In the genomic region with DNA sequence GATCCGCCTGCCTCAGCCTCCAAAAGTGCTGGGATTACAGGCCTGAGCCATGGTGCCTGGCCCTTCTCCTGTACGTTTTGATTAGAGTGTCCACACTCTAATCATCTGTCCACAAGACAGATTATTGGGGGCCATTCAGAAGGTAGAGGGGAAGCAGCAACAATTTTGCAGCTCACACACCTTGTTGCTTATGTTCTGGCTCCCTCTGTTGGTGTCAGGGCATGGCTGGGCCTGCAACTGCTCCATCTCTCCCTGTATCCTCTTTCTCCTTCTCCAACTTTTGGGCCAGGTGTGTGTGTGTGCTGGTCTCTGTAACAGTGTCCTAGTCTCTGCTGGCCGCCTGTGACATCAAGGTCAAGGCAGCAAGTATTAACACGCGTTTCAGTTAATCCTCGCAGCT, we compare ENCODE assay signal across 14 cellular contexts.
A peak's percentile ranks its signal among the peaks of the same experiment; 100 is the strongest.
DNase-seq lines count a peak whose midpoint lies in the region; ATAC-seq and TF ChIP-seq lines count a peak whose summit lies in the region.
"Had no signal": no experiment of that assay in that cellular context is flagged by ENCODE, and none has a peak within 500 bp of the region (broad histone marks: within the 10 kb centered on the region; RNA-seq: fewer than 3 reads in every experiment).

No MANE protein-coding gene starts in this region.

- H3F3A ChIP-seq in neural cell (ENCODE audit: insufficient read depth, low read length, poor library complexity, severe bottlenecking), result no peaks in the 10 kb centered on the region

- H3K4me1 Mint-ChIP-seq in activated T-helper 1 cell treated with anti-CD3 and anti-CD28 coated beads, Interleukin-12 subunit alpha, Interleukin-12 subunit beta, Interleukin-2, Interleukin-4 antibody, amounts not matched to agents 30 ng/mL and 10 ng/mL and 1 ng/mL, durations not matched to agents 14 hours and 24 hours and 36 hours (ENCODE audit: low read depth), result no peaks in the 10 kb centered on the region

- intact Hi-C loops in activated T-helper 1 cell treated with anti-CD3 and anti-CD28 coated beads, Interleukin-12 subunit alpha, Interleukin-12 subunit beta, Interleukin-2, Interleukin-4 antibody, amounts not matched to agents 30 ng/mL and 10 ng/mL and 1 ng/mL, durations not matched to agents 14 hours and 24 hours and 36 hours (cut with micrococcal nuclease), result loop anchor here (5.0 to 10.0 kb wide), 2 partner anchors 519 to 772 kb away; no protein-coding TSS in a partner anchor

- no peak overlapping the region for H3K9ac ChIP-seq in neural cell (ENCODE audit: low read length)

- H2AFZ ChIP-seq in neural cell (ENCODE audit: low read depth, low read length), result no peak overlapping the region

- no peak for ATAC-seq in GM19455 (IDR thresholded peaks at IDR 0.05; ENCODE audit: unreplicated experiment)
- ATAC-seq: A549 had no signal

- H3K79me2 ChIP-seq in neural cell (replicated peaks; ENCODE audit: insufficient read depth, low read length), result no peaks in the 10 kb centered on the region

- no peak overlapping the region for H3K27ac Mint-ChIP-seq in activated T-helper 1 cell treated with anti-CD3 and anti-CD28 coated beads, Interleukin-12 subunit alpha, Interleukin-12 subunit beta, Interleukin-2, Interleukin-4 antibody, amounts not matched to agents 30 ng/mL and 10 ng/mL and 1 ng/mL, durations not matched to agents 14 hours and 24 hours and 36 hours
- H3K27ac Mint-ChIP-seq: activated naive CD8-positive, alpha-beta T cell treated with anti-CD3 and anti-CD28 coated beads for 36 hours; memory B cell; stimulated activated naive CD8-positive, alpha-beta T cell treated with anti-CD3 and anti-CD28 coated beads, Interleukin-15, Interleukin-2, amounts not matched to agents 100 ng/mL and 50 ng/mL, for 24 hours had no signal

- H3K27me3 ChIP-seq in neural cell (ENCODE audit: insufficient read depth, low read depth, low read length), result no peaks in the 10 kb centered on the region
- H3K27me3 ChIP-seq: esophagus muscularis mucosa had no signal

- H3K36me3 Mint-ChIP-seq in activated T-helper 1 cell treated with anti-CD3 and anti-CD28 coated beads, Interleukin-12 subunit alpha, Interleukin-12 subunit beta, Interleukin-2, Interleukin-4 antibody, amounts not matched to agents 30 ng/mL and 10 ng/mL and 1 ng/mL, durations not matched to agents 14 hours and 24 hours and 36 hours (ENCODE audit: low read depth), result no peaks in the 10 kb centered on the region
- H3K36me3 Mint-ChIP-seq: activated naive CD8-positive, alpha-beta T cell treated with anti-CD3 and anti-CD28 coated beads for 36 hours; memory B cell had no signal

- no peak overlapping the region for H3K4me3 Mint-ChIP-seq in activated T-helper 1 cell treated with anti-CD3 and anti-CD28 coated beads, Interleukin-12 subunit alpha, Interleukin-12 subunit beta, Interleukin-2, Interleukin-4 antibody, amounts not matched to agents 30 ng/mL and 10 ng/mL and 1 ng/mL, durations not matched to agents 14 hours and 24 hours and 36 hours
- H3K4me3 Mint-ChIP-seq: activated naive CD8-positive, alpha-beta T cell treated with anti-CD3 and anti-CD28 coated beads for 36 hours; memory B cell; stimulated activated naive CD8-positive, alpha-beta T cell treated with anti-CD3 and anti-CD28 coated beads, Interleukin-15, Interleukin-2, amounts not matched to agents 100 ng/mL and 50 ng/mL, for 24 hours had no signal

- no peak overlapping the region for H3K4me3 ChIP-seq in astrocyte of the cerebellum (ENCODE audit: low read depth, low read length)
- no peak overlapping the region for H3K4me3 ChIP-seq in neural cell (ENCODE audit: low read length)
- H3K4me3 ChIP-seq: A549, esophagus muscularis mucosa had no signal

- TF ChIP-seq CTCF in astrocyte of the cerebellum (IDR thresholded peaks at IDR 0.05; ENCODE audit: low read depth, low read length, missing control alignments), result peak; percentile 49
- peak; percentile 54 for TF ChIP-seq CTCF in neural cell (IDR thresholded peaks at IDR 0.05; ENCODE audit: poor library complexity, severe bottlenecking)

- TF ChIP-seq EP300 in Ishikawa (IDR thresholded peaks at IDR 0.05; ENCODE audit: borderline replicate concordance) (no peak), neural cell (conservative IDR thresholded peaks at IDR 0.05; ENCODE audit: poor library complexity, severe bottlenecking) (no peak)

- H4K20me1 ChIP-seq in neural cell (ENCODE audit: insufficient read depth), result no peaks in the 10 kb centered on the region

- H3K9me3 ChIP-seq in neural cell (ENCODE audit: low read length), result no peaks in the 10 kb centered on the region
- H3K9me3 ChIP-seq: A549, esophagus muscularis mucosa had no signal

- H3K9me2 ChIP-seq in neural cell (ENCODE audit: insufficient read depth, low read length), result no peaks in the 10 kb centered on the region

- no peak overlapping the region for H3K27ac ChIP-seq in neural cell (ENCODE audit: low read length)
- H3K27ac ChIP-seq: A549, esophagus muscularis mucosa had no signal

- H3K4me2 ChIP-seq in neural cell (ENCODE audit: low read length), result no peak overlapping the region
- H3K4me2 ChIP-seq: A549 had no signal

- peak; percentile 19 for DNase-seq in NCI-H1092 treated with DMSO at 0.1 percent for 48 hours (lab: John Stamatoyannopoulos, UW)
- DNase-seq in NCI-H1092 (lab: John Stamatoyannopoulos, UW), result no peak
- DNase-seq in astrocyte of the cerebellum (ENCODE audit: low read depth), result no peak
- DNase-seq in activated T-helper 1 cell treated with anti-CD3 and anti-CD28 coated beads, Interleukin-12 subunit alpha, Interleukin-12 subunit beta, Interleukin-2, Interleukin-4 antibody, amounts not matched to agents 30 ng/mL and 10 ng/mL and 1 ng/mL, durations not matched to agents 14 hours and 24 hours and 36 hours (ENCODE audit: low spot score), result no peak
- DNase-seq in activated CD8-positive, alpha-beta memory T cell treated with anti-CD3 and anti-CD28 coated beads, Interleukin-2, amount 50 U/mL, for 4 hours, result no peak
- DNase-seq: activated CD4-positive, CD25-positive, alpha-beta regulatory T cell; activated naive CD8-positive, alpha-beta T cell treated with anti-CD3 and anti-CD28 coated beads for 36 hours had no signal

- in situ Hi-C loops in astrocyte of the cerebellum (cut with HindIII; ENCODE audit: low sequenced_read_pairs), result loop anchor here (25.0 kb wide), 1 partner anchor 377 kb away; no protein-coding TSS in a partner anchor

- H3K36me3 ChIP-seq in neural cell (ENCODE audit: insufficient read depth, low read length), result no peaks in the 10 kb centered on the region
- H3K36me3 ChIP-seq: esophagus muscularis mucosa had no signal

- no peaks in the 10 kb centered on the region for H3K9me3 Mint-ChIP-seq in activated T-helper 1 cell treated with anti-CD3 and anti-CD28 coated beads, Interleukin-12 subunit alpha, Interleukin-12 subunit beta, Interleukin-2, Interleukin-4 antibody, amounts not matched to agents 30 ng/mL and 10 ng/mL and 1 ng/mL, durations not matched to agents 14 hours and 24 hours and 36 hours
- H3K9me3 Mint-ChIP-seq: activated naive CD8-positive, alpha-beta T cell treated with anti-CD3 and anti-CD28 coated beads for 36 hours; memory B cell; stimulated activated naive CD8-positive, alpha-beta T cell treated with anti-CD3 and anti-CD28 coated beads, Interleukin-15, Interleukin-2, amounts not matched to agents 100 ng/mL and 50 ng/mL, for 24 hours had no signal

- peak; percentile 52 for TF ChIP-seq RAD21 in Ishikawa (IDR thresholded peaks at IDR 0.05; ENCODE audit: low read depth)
- TF ChIP-seq RAD21 in neural cell (conservative IDR thresholded peaks at IDR 0.05), result peak; percentile 61

- H3K27me3 Mint-ChIP-seq in activated T-helper 1 cell treated with anti-CD3 and anti-CD28 coated beads, Interleukin-12 subunit alpha, Interleukin-12 subunit beta, Interleukin-2, Interleukin-4 antibody, amounts not matched to agents 30 ng/mL and 10 ng/mL and 1 ng/mL, durations not matched to agents 14 hours and 24 hours and 36 hours (ENCODE audit: insufficient read depth), result no peaks in the 10 kb centered on the region
- H3K27me3 Mint-ChIP-seq: activated naive CD8-positive, alpha-beta T cell treated with anti-CD3 and anti-CD28 coated beads for 36 hours; memory B cell; stimulated activated naive CD8-positive, alpha-beta T cell treated with anti-CD3 and anti-CD28 coated beads, Interleukin-15, Interleukin-2, amounts not matched to agents 100 ng/mL and 50 ng/mL, for 24 hours had no signal

TF ChIP-seq in Ishikawa, 13 proteins besides CTCF, POLR2A, EP300 and RAD21 (continues in another document):
- TF ChIP-seq TEAD4 (IDR thresholded peaks at IDR 0.05), result no peak
- no peak for TF ChIP-seq NFIC (IDR thresholded peaks at IDR 0.05)
- no peak for TF ChIP-seq EGR1 (IDR thresholded peaks at IDR 0.05)
- no peak for TF ChIP-seq CEBPB (IDR thresholded peaks at IDR 0.05)
- TF ChIP-seq, protein P1, sequence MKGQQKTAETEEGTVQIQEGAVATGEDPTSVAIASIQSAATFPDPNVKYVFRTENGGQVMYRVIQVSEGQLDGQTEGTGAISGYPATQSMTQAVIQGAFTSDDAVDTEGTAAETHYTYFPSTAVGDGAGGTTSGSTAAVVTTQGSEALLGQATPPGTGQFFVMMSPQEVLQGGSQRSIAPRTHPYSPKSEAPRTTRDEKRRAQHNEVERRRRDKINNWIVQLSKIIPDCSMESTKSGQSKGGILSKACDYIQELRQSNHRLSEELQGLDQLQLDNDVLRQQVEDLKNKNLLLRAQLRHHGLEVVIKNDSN (IDR thresholded peaks at IDR 0.05), result no peak
- TF ChIP-seq TCF12 (IDR thresholded peaks at IDR 0.05; ENCODE audit: low read depth), result no peak
- TF ChIP-seq CREB1 (IDR thresholded peaks at IDR 0.05; ENCODE audit: low read depth), result no peak
- TF ChIP-seq FOXM1 (IDR thresholded peaks at IDR 0.05; ENCODE audit: borderline replicate concordance, low read depth), result no peak
- no peak for TF ChIP-seq ZBTB7A (IDR thresholded peaks at IDR 0.05; ENCODE audit: low read depth)

TF ChIP-seq in neural cell, 6 proteins besides CTCF, POLR2A, EP300 and RAD21:
- TF ChIP-seq MXI1 (conservative IDR thresholded peaks at IDR 0.05; ENCODE audit: poor library complexity, severe bottlenecking), result no peak
- TF ChIP-seq SMC3 (conservative IDR thresholded peaks at IDR 0.05; ENCODE audit: poor library complexity), result peak; percentile 59
- TF ChIP-seq TAF1 (IDR thresholded peaks at IDR 0.05; ENCODE audit: low read depth), result no peak
- no peak for TF ChIP-seq EZH2 (IDR thresholded peaks at IDR 0.05; ENCODE audit: borderline replicate concordance, insufficient read depth, low read length, poor library complexity, severe bottlenecking)
